Comparison of ENCODE assay signal across 13 cellular contexts in the genomic region with DNA sequence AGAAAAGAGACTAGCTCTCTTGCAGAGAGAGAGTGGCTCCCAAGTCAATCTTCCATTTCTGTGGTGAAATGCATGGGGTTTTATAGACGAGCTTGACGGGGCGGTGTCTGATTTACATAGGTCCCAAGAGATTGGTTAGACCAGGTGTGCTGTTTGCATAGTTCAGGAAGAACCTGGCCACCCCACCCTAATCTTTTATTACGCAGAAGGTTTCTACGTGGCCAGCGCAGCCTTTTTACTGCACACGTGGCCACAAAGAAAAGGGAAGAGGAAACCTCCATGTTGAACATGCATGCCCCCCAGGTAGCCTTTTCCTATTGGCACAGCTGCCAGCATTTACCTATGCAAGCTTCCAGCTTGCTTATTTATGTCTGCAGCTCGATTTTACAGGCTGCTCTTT.
DNase-seq lines count a peak whose midpoint lies in the region; ATAC-seq, FAIRE-seq and TF ChIP-seq lines count a peak whose summit lies in the region.
"Had no signal": no experiment of that assay in that cellular context is flagged by ENCODE, and none has a peak within 500 bp of the region (broad histone marks: within the 10 kb centered on the region; RNA-seq: fewer than 3 reads in every experiment).

No MANE protein-coding gene starts in this region.

- no peaks in the 10 kb centered on the region for H3K79me2 ChIP-seq in GM23338 (replicated peaks; ENCODE audit: insufficient read depth)

- H3K4me2 ChIP-seq in GM23338, result peak overlapping the region; percentile 36
- H3K4me2 ChIP-seq: PC-9 had no signal

- H3K4me1 ChIP-seq in GM23338 (ENCODE audit: insufficient read depth) (peaks cover 36% of the 10 kb centered on the region), HUES64 (ENCODE audit: insufficient read depth, low read length) (peaks cover 26% of the 10 kb centered on the region), iPS-20b (ENCODE audit: insufficient read depth, low read length) (peaks cover 31% of the 10 kb centered on the region)

- no peak for FAIRE-seq in D721Med (lab: Jason Lieb, UNC)

- H3K36me3 ChIP-seq in GM23338 (ENCODE audit: insufficient read depth), result no peaks in the 10 kb centered on the region
- no peaks in the 10 kb centered on the region for H3K36me3 ChIP-seq in HUES64 (ENCODE audit: insufficient read depth, low read length)
- H3K36me3 ChIP-seq in iPS-20b (ENCODE audit: insufficient read depth, low read depth, low read length), result no peaks in the 10 kb centered on the region

- no peak for TF ChIP-seq CTCF in GM23338 (conservative IDR thresholded peaks at IDR 0.05; ENCODE audit: low read depth in 2 of 2)
- TF ChIP-seq CTCF in D721Med (IDR thresholded peaks at IDR 0.05; ENCODE audit: insufficient read depth, missing control alignments), result no peak

- H3K27me3 ChIP-seq in GM23338 (ENCODE audit: insufficient read depth) (peaks cover under 1% of the 10 kb centered on the region; the same call in 1 of the 2 replicates), HUES64 (ENCODE audit: insufficient read depth, low read length) (peaks cover 4% of the 10 kb centered on the region), iPS-20b (ENCODE audit: insufficient read depth, low read length) (no peaks in the 10 kb centered on the region)

- H3K9me2 ChIP-seq in GM23338 (ENCODE audit: insufficient read depth), result peaks cover 7% of the 10 kb centered on the region

- in situ Hi-C loops in G401 (cut with HindIII; ENCODE audit: low sequenced_read_pairs), result no loop called here

- DNase-seq in GM23338 (ENCODE audit: low spot score) (peak; percentile 75), NCI-H69 (lab: John Stamatoyannopoulos, UW) (peak; percentile 91), G401 (ENCODE audit: low spot score) (no peak), T-helper 17 cell (no peak), D721Med (ENCODE audit: insufficient read length, low spot score) (no peak)
- DNase-seq: ACHN; CD4-positive, alpha-beta T cell; MV-4-11; PC-9; T-cell had no signal

- H3K4me1 Mint-ChIP-seq in GM23338 (peaks cover 35% of the 10 kb centered on the region), T-helper 17 cell (no peaks in the 10 kb centered on the region)
- H3K4me1 Mint-ChIP-seq: B cell, T-cell had no signal

- H3K27ac Mint-ChIP-seq in GM23338 (peak overlapping the region; percentile 93), T-helper 17 cell (no peak overlapping the region)
- H3K27ac Mint-ChIP-seq: B cell; CD4-positive, alpha-beta T cell; T-cell had no signal

- H3K27ac ChIP-seq in GM23338 (ENCODE audit: low read depth) (peak overlapping the region; percentile 83), HUES64 (ENCODE audit: low read depth, low read length) (peak overlapping the region; percentile 38; the same call in 1 of the 2 replicates), iPS-20b (ENCODE audit: low read length) (no peak overlapping the region)
- H3K27ac ChIP-seq: PC-9 had no signal

- H4K20me1 ChIP-seq in GM23338 (replicated peaks; ENCODE audit: insufficient read depth), result no peaks in the 10 kb centered on the region

- H3K36me3 Mint-ChIP-seq in GM23338 (ENCODE audit: low read depth) (peaks cover 25% of the 10 kb centered on the region), T-helper 17 cell (ENCODE audit: low read depth) (no peaks in the 10 kb centered on the region)
- H3K36me3 Mint-ChIP-seq: T-cell had no signal

- H3K27me3 Mint-ChIP-seq in GM23338 (ENCODE audit: insufficient read depth, low read depth, poor library complexity) (peaks cover 7% of the 10 kb centered on the region), T-helper 17 cell (peaks cover 47% of the 10 kb centered on the region)

- 0 out of 2 replicates have a peak overlapping the region, but pooled peaks have one; percentile 19 for H3K9ac ChIP-seq in HUES64 (ENCODE audit: low read depth, low read length)
- peak overlapping the region; percentile 49; the same call in 1 of the 2 replicates for H3K9ac ChIP-seq in iPS-20b (ENCODE audit: low read depth, low read length)

- H3F3A ChIP-seq in GM23338 (replicated peaks; ENCODE audit: low read depth), result no peaks in the 10 kb centered on the region

- H2AFZ ChIP-seq in GM23338, result no peak overlapping the region
- H2AFZ ChIP-seq: PC-9 had no signal

- H3K9me3 Mint-ChIP-seq in GM23338, result peaks cover 34% of the 10 kb centered on the region
- H3K9me3 Mint-ChIP-seq: CD4-positive, alpha-beta T cell had no signal

- 0 out of 2 replicates have a peak, but pooled peaks cover 3% of the 10 kb centered on the region for H3K9me3 ChIP-seq in HUES64 (ENCODE audit: insufficient read depth, low read depth, low read length)
- H3K9me3 ChIP-seq in iPS-20b (ENCODE audit: insufficient read depth, low read depth, low read length), result no peaks in the 10 kb centered on the region
- no peaks in the 10 kb centered on the region for H3K9me3 ChIP-seq in T-helper 17 cell (ENCODE audit: control insufficient read depth, low read length, poor library complexity, severe bottlenecking)

- WGBS in HUES64, result 60% methylated on average over 8 of the region's 8 CpGs

- ATAC-seq in GM23338, result peak; percentile 82
- no peak for ATAC-seq in T-helper 17 cell
- ATAC-seq: T-cell had no signal

- H3K4me3 Mint-ChIP-seq in GM23338, result no peak overlapping the region
- H3K4me3 Mint-ChIP-seq in T-helper 17 cell, result no peak overlapping the region
- H3K4me3 Mint-ChIP-seq: B cell; CD4-positive, alpha-beta T cell; T-cell had no signal

- H3K4me3 ChIP-seq in GM23338 (no peak overlapping the region; the same call in 1 of the 2 replicates), HUES64 (ENCODE audit: low read length) (no peak overlapping the region), iPS-20b (ENCODE audit: low read length) (no peak overlapping the region)
- H3K4me3 ChIP-seq: PC-9 had no signal

TF ChIP-seq in GM23338, 12 proteins besides CTCF, POLR2A, EP300 and RAD21:
- TF ChIP-seq, protein P1, sequence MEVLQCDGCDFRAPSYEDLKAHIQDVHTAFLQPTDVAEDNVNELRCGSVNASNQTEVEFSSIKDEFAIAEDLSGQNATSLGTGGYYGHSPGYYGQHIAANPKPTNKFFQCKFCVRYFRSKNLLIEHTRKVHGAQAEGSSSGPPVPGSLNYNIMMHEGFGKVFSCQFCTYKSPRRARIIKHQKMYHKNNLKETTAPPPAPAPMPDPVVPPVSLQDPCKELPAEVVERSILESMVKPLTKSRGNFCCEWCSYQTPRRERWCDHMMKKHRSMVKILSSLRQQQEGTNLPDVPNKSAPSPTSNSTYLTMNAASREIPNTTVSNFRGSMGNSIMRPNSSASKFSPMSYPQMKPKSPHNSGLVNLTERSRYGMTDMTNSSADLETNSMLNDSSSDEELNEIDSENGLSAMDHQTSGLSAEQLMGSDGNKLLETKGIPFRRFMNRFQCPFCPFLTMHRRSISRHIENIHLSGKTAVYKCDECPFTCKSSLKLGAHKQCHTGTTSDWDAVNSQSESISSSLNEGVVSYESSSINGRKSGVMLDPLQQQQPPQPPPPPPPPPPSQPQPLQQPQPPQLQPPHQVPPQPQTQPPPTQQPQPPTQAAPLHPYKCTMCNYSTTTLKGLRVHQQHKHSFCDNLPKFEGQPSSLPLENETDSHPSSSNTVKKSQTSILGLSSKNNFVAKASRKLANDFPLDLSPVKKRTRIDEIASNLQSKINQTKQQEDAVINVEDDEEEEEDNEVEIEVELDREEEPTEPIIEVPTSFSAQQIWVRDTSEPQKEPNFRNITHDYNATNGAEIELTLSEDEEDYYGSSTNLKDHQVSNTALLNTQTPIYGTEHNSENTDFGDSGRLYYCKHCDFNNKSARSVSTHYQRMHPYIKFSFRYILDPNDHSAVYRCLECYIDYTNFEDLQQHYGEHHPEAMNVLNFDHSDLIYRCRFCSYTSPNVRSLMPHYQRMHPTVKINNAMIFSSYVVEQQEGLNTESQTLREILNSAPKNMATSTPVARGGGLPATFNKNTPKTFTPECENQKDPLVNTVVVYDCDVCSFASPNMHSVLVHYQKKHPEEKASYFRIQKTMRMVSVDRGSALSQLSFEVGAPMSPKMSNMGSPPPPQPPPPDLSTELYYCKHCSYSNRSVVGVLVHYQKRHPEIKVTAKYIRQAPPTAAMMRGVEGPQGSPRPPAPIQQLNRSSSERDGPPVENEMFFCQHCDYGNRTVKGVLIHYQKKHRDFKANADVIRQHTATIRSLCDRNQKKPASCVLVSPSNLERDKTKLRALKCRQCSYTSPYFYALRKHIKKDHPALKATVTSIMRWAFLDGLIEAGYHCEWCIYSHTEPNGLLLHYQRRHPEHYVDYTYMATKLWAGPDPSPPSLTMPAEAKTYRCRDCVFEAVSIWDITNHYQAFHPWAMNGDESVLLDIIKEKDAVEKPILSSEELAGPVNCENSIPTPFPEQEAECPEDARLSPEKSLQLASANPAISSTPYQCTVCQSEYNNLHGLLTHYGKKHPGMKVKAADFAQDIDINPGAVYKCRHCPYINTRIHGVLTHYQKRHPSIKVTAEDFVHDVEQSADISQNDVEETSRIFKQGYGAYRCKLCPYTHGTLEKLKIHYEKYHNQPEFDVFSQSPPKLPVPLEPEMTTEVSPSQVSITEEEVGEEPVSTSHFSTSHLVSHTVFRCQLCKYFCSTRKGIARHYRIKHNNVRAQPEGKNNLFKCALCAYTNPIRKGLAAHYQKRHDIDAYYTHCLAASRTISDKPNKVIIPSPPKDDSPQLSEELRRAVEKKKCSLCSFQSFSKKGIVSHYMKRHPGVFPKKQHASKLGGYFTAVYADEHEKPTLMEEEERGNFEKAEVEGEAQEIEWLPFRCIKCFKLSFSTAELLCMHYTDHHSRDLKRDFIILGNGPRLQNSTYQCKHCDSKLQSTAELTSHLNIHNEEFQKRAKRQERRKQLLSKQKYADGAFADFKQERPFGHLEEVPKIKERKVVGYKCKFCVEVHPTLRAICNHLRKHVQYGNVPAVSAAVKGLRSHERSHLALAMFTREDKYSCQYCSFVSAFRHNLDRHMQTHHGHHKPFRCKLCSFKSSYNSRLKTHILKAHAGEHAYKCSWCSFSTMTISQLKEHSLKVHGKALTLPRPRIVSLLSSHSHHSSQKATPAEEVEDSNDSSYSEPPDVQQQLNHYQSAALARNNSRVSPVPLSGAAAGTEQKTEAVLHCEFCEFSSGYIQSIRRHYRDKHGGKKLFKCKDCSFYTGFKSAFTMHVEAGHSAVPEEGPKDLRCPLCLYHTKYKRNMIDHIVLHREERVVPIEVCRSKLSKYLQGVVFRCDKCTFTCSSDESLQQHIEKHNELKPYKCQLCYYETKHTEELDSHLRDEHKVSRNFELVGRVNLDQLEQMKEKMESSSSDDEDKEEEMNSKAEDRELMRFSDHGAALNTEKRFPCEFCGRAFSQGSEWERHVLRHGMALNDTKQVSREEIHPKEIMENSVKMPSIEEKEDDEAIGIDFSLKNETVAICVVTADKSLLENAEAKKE (CRISPR knock-in tag; IDR thresholded peaks at IDR 0.05), result no peak
- no peak for TF ChIP-seq ZNF114 (CRISPR knock-in tag; IDR thresholded peaks at IDR 0.05)
- no peak for TF ChIP-seq CREB1 (CRISPR knock-in tag; IDR thresholded peaks at IDR 0.05; ENCODE audit: low read depth)
- no peak for TF ChIP-seq JUNB (IDR thresholded peaks at IDR 0.05; ENCODE audit: unreplicated experiment)

Comparison
In these comparisons a context has a peak if more than half of its experiments do, and no peak if none do; other contexts are left out.
1. DNase-seq: peak in GM23338 (single experiment) and NCI-H69 (single experiment); none in G401 (single experiment), T-helper 17 cell (0 of 3) and D721Med (single experiment).